Comparison of ENCODE assay signal across 27 cellular contexts in genomic region chr20:24804481-24805206, GRCh38.
"Had no signal": no experiment of that assay in that cellular context is flagged by ENCODE, and none has a peak within 500 bp of the region (broad histone marks: within the 10 kb centered on the region; RNA-seq: fewer than 3 reads in every experiment).

No MANE protein-coding gene starts in this region.

- H3K27ac Mint-ChIP-seq: activated CD8-positive, alpha-beta T cell treated with anti-CD3 and anti-CD28 coated beads for 36 hours; activated naive CD8-positive, alpha-beta T cell; activated T-helper 17 cell treated with anti-CD3 and anti-CD28 coated beads, Interleukin-2, amount 50 U/mL, for 72 hours; dendritic cell treated with granulocyte-macrophage colony-stimulating factor and Interleukin-4, amounts not matched to agents 40 ng/mL and 50 ng/mL, for 4 days; WTC11 had no signal

- H3K9me3 Mint-ChIP-seq: activated CD8-positive, alpha-beta T cell treated with anti-CD3 and anti-CD28 coated beads for 36 hours; activated T-cell treated with anti-CD3 and anti-CD28 coated beads, Interleukin-2, amount 50 U/mL, for 4 hours; activated T-helper 17 cell treated with anti-CD3 and anti-CD28 coated beads, Interleukin-2, amount 50 U/mL, for 72 hours; central memory CD8-positive, alpha-beta T cell; dendritic cell treated with granulocyte-macrophage colony-stimulating factor and Interleukin-4, amounts not matched to agents 40 ng/mL and 50 ng/mL, for 4 days; endodermal cell; WTC11 had no signal

- H3K4me3 Mint-ChIP-seq: activated CD8-positive, alpha-beta T cell treated with anti-CD3 and anti-CD28 coated beads for 36 hours; activated naive CD8-positive, alpha-beta T cell; activated T-cell treated with anti-CD3 and anti-CD28 coated beads, Interleukin-2, amount 50 U/mL, for 4 hours; activated T-helper 17 cell treated with anti-CD3 and anti-CD28 coated beads, Interleukin-2, amount 50 U/mL, for 72 hours; central memory CD8-positive, alpha-beta T cell; dendritic cell treated with granulocyte-macrophage colony-stimulating factor and Interleukin-4, amounts not matched to agents 40 ng/mL and 50 ng/mL, for 4 days; endodermal cell; WTC11 had no signal

- H3K4me1 Mint-ChIP-seq: activated T-helper 17 cell treated with anti-CD3 and anti-CD28 coated beads, Interleukin-2, amount 50 U/mL, for 72 hours; endodermal cell; WTC11 had no signal

- H3K36me3 Mint-ChIP-seq: activated naive CD8-positive, alpha-beta T cell; WTC11 had no signal

- H3K27ac ChIP-seq: brain microvascular endothelial cell, coronary artery, dorsolateral prefrontal cortex, VCaP had no signal

- H3K27me3 Mint-ChIP-seq: activated CD8-positive, alpha-beta T cell treated with anti-CD3 and anti-CD28 coated beads for 36 hours; activated naive CD8-positive, alpha-beta T cell; dendritic cell treated with granulocyte-macrophage colony-stimulating factor and Interleukin-4, amounts not matched to agents 40 ng/mL and 50 ng/mL, for 4 days had no signal

- DNase-seq: activated CD4-positive, alpha-beta T cell treated with anti-CD3 and anti-CD28 coated beads for 1 hour; activated CD4-positive, alpha-beta T cell treated with anti-CD3 and anti-CD28 coated beads for 4 hours; activated CD4-positive, alpha-beta T cell treated with anti-CD3 and anti-CD28 coated beads, Interleukin-2, amount 50 U/mL, for 1 hour; activated CD4-positive, alpha-beta T cell treated with anti-CD3 and anti-CD28 coated beads, Interleukin-2, amount 50 U/mL, for 48 hours; activated CD8-positive, alpha-beta memory T cell treated with anti-CD3 and anti-CD28 coated beads for 24 hours; activated CD8-positive, alpha-beta T cell treated with anti-CD3 and anti-CD28 coated beads for 36 hours; activated effector memory CD4-positive, alpha-beta T cell treated with Interleukin-2 at 50 U/mL for 16 hours; activated gamma-delta T cell treated with Interleukin-2 at 50 U/mL for 16 hours; activated naive CD4-positive, alpha-beta T cell treated with anti-CD3 and anti-CD28 coated beads, Interleukin-2, amount 50 U/mL, for 16 hours; activated naive CD4-positive, alpha-beta T cell treated with Interleukin-2 at 50 U/mL for 16 hours; activated T-cell treated with anti-CD3 and anti-CD28 coated beads, Interleukin-2, amount 50 U/mL, for 4 hours; amniotic stem cell; anterior cingulate cortex; brain microvascular endothelial cell; dorsolateral prefrontal cortex; effector memory CD4-positive, alpha-beta T cell; endodermal cell; foreskin fibroblast; T-helper 2 cell had no signal

- H3K36me3 ChIP-seq: brain microvascular endothelial cell had no signal

- H3K27me3 ChIP-seq: brain microvascular endothelial cell had no signal

- H3K4me3 ChIP-seq: coronary artery, dorsolateral prefrontal cortex had no signal

- ATAC-seq: activated CD8-positive, alpha-beta T cell treated with anti-CD3 and anti-CD28 coated beads for 36 hours; activated T-cell treated with anti-CD3 and anti-CD28 coated beads, Interleukin-2, amount 50 U/mL, for 4 hours; activated T-helper 17 cell treated with anti-CD3 and anti-CD28 coated beads, Interleukin-2, amount 50 U/mL, for 72 hours; esophagus mucosa; WTC11 had no signal
